ENCODE assay signal across 8 cellular contexts in genomic region chr2:109470121-109470921, GRCh38.
DNase-seq lines count a peak whose midpoint lies in the region; ATAC-seq, FAIRE-seq and TF ChIP-seq lines count a peak whose summit lies in the region.

No MANE protein-coding gene starts in this region.

- intact Hi-C loops in Caco-2 (cut with micrococcal nuclease; ENCODE audit: unreplicated experiment) (no loop called here), HCT116 (cut with micrococcal nuclease) (no loop called here)
- intact Hi-C loops in activated CD4-positive, alpha-beta T cell treated with anti-CD3 and anti-CD28 coated beads, Interleukin-2, amount 10 ng/mL, durations not matched to agents 24 days and 14 days (cut with micrococcal nuclease), result no loop called here

- H3K4me3 Mint-ChIP-seq in Caco-2 (ENCODE audit: unreplicated experiment), result no peak overlapping the region
- no peak overlapping the region for H3K4me3 Mint-ChIP-seq in activated CD8-positive, alpha-beta memory T cell treated with anti-CD3 and anti-CD28 coated beads, Interleukin-2, amount 10 ng/mL, durations not matched to agents 7 days and 5 days
- no peak overlapping the region for H3K4me3 Mint-ChIP-seq in activated CD4-positive, alpha-beta T cell treated with anti-CD3 and anti-CD28 coated beads, Interleukin-2, amount 10 ng/mL, durations not matched to agents 24 days and 14 days

- RAD21 ChIA-PET in HCT116 (lab: Charles Lee; ENCODE audit: low non-redundant PET in 1 of 2, low total read pairs in 2 of 2, uncharacterized antibody in 2 of 2, unreplicated experiment in 2 of 2), result no interaction called here

- H3K27ac ChIP-seq in HCT116 (ENCODE audit: low read depth, low read length) (no peak overlapping the region), RWPE1 (peak overlapping the region; percentile 64), keratinocyte (ENCODE audit: control insufficient read depth, insufficient read depth, low read length) (no peak overlapping the region)

- DNase-seq in Caco-2 (peak; percentile 15 to 58), HCT116 (ENCODE audit: low read depth, low spot score) (peak; percentile 8), RWPE1 (ENCODE audit: low spot score) (peak; percentile 26), keratinocyte (ENCODE audit: low read depth, low spot score) (peak; percentile 75), NCI-H82 treated with DMSO at 0.1 percent for 48 hours (lab: John Stamatoyannopoulos, UW; ENCODE audit: unreplicated experiment) (no peak)
- DNase-seq in activated CD8-positive, alpha-beta memory T cell treated with anti-CD3 and anti-CD28 coated beads, Interleukin-2, amount 10 ng/mL, durations not matched to agents 7 days and 5 days, result no peak
- no peak for DNase-seq in activated naive CD4-positive, alpha-beta T cell treated with anti-CD3 and anti-CD28 coated beads, Interleukin-2, amount 50 U/mL, for 16 hours
- DNase-seq in activated CD4-positive, alpha-beta T cell treated with anti-CD3 and anti-CD28 coated beads, Interleukin-2, amount 10 ng/mL, durations not matched to agents 24 days and 14 days, result no peak

- H3K79me2 ChIP-seq in HCT116 (ENCODE audit: insufficient read depth, low read length), result no peaks in the 10 kb centered on the region
- no peaks in the 10 kb centered on the region for H3K79me2 ChIP-seq in keratinocyte (ENCODE audit: control insufficient read depth, insufficient read depth, low read length)

- H3K9me3 ChIP-seq in Caco-2 (no peaks in the 10 kb centered on the region), HCT116 (ENCODE audit: control insufficient read depth in 1 of 2, insufficient read depth in 1 of 2, low read depth in 1 of 2, low read length in 2 of 2) (no peaks in the 10 kb centered on the region), keratinocyte (ENCODE audit: control insufficient read depth, low read depth, low read length) (no peaks in the 10 kb centered on the region)

- H3K4me3 ChIP-seq in Caco-2 (ENCODE audit: low read depth, low read length) (no peak overlapping the region), HCT116 (replicated peaks in 1 of 2; ENCODE audit: low read depth in 1 of 2, low read length in 2 of 2) (no peak overlapping the region), keratinocyte (ENCODE audit: control insufficient read depth in 2 of 3, extremely low read depth in 1 of 3, insufficient read depth in 2 of 3, low read depth in 1 of 3, low read length in 3 of 3) (no peak overlapping the region)

- CTCF ChIA-PET in Caco-2 (lab: Charles Lee) (no interaction called here), HCT116 (lab: Charles Lee) (no interaction called here), RWPE1 (lab: Yijun Ruan, JAX) (interaction anchor here (1.0 kb wide), 1 partner anchor 25 kb away, joined by 3 read pairs; no protein-coding TSS in a partner anchor)
- CTCF ChIA-PET in activated CD8-positive, alpha-beta memory T cell treated with anti-CD3 and anti-CD28 coated beads, Interleukin-2, amount 10 ng/mL, durations not matched to agents 7 days and 5 days (lab: Charles Lee), result interaction anchor here (0.7 to 1.7 kb wide), 3 partner anchors 39 to 49 kb away, joined by 3 to 7 read pairs (median 5); no protein-coding TSS in a partner anchor

- peak; percentile 89 for FAIRE-seq in keratinocyte (lab: Jason Lieb, UNC)

- H3K9me3 Mint-ChIP-seq in Caco-2 (ENCODE audit: unreplicated experiment), result no peaks in the 10 kb centered on the region
- no peaks in the 10 kb centered on the region for H3K9me3 Mint-ChIP-seq in activated CD8-positive, alpha-beta memory T cell treated with anti-CD3 and anti-CD28 coated beads, Interleukin-2, amount 10 ng/mL, durations not matched to agents 7 days and 5 days (ENCODE audit: low read depth)
- H3K9me3 Mint-ChIP-seq in activated CD4-positive, alpha-beta T cell treated with anti-CD3 and anti-CD28 coated beads, Interleukin-2, amount 10 ng/mL, durations not matched to agents 24 days and 14 days, result no peaks in the 10 kb centered on the region

- no peak overlapping the region for H3K9ac ChIP-seq in HCT116 (ENCODE audit: low read length)
- no peak overlapping the region for H3K9ac ChIP-seq in keratinocyte (ENCODE audit: control insufficient read depth, extremely low read depth, insufficient read depth, low read length)

- H3K4me1 ChIP-seq in Caco-2 (peaks cover 12% of the 10 kb centered on the region; the same call in 1 of the 2 replicates), HCT116 (ENCODE audit: control insufficient read depth in 1 of 2, insufficient read depth in 2 of 2, low read length in 2 of 2) (peaks cover 9 to 18% of the 10 kb centered on the region in 2 experiments; a peak in 3 of 4 replicates), keratinocyte (ENCODE audit: control insufficient read depth, extremely low read depth, insufficient read depth, low read length) (peaks cover 47% of the 10 kb centered on the region)

- dilution Hi-C loops in keratinocyte (cut with MboI; ENCODE audit: extremely low pct_ligation_motif_present, low sequenced_read_pairs), result no loop called here

- no TSS peak for BruUV-seq in Caco-2 (replicated peaks; lab: Mats Ljungman, UMichigan)
- no TSS peak for BruUV-seq in HCT116 (replicated peaks; lab: Mats Ljungman, UMichigan)

- no peak overlapping the region for H3K27ac Mint-ChIP-seq in Caco-2 (ENCODE audit: unreplicated experiment)
- no peak overlapping the region for H3K27ac Mint-ChIP-seq in activated CD8-positive, alpha-beta memory T cell treated with anti-CD3 and anti-CD28 coated beads, Interleukin-2, amount 10 ng/mL, durations not matched to agents 7 days and 5 days
- H3K27ac Mint-ChIP-seq in activated CD4-positive, alpha-beta T cell treated with anti-CD3 and anti-CD28 coated beads, Interleukin-2, amount 10 ng/mL, durations not matched to agents 24 days and 14 days, result no peak overlapping the region

- no peaks in the 10 kb centered on the region for H4K20me1 ChIP-seq in HCT116 (ENCODE audit: insufficient read depth)
- H4K20me1 ChIP-seq in keratinocyte (ENCODE audit: control insufficient read depth, extremely low read depth, insufficient read depth, low read length), result no peaks in the 10 kb centered on the region

- H2AFZ ChIP-seq in HCT116 (ENCODE audit: low read depth, low read length, poor library complexity, severe bottlenecking) (peak overlapping the region; percentile 8), keratinocyte (ENCODE audit: control insufficient read depth, low read length) (no peak overlapping the region)

- H3K27me3 ChIP-seq in Caco-2 (replicated peaks; ENCODE audit: control insufficient read depth, insufficient read depth, low read length) (no peaks in the 10 kb centered on the region), HCT116 (ENCODE audit: insufficient read depth, low read length) (no peaks in the 10 kb centered on the region), keratinocyte (ENCODE audit: control insufficient read depth, extremely low read depth, insufficient read depth, low read length) (no peaks in the 10 kb centered on the region)

- H3K9me2 ChIP-seq in HCT116 (ENCODE audit: insufficient read depth), result no peaks in the 10 kb centered on the region

- peaks cover 2% of the 10 kb centered on the region for H3K27me3 Mint-ChIP-seq in Caco-2 (ENCODE audit: insufficient read depth, unreplicated experiment)
- peaks cover 3% of the 10 kb centered on the region for H3K27me3 Mint-ChIP-seq in activated CD8-positive, alpha-beta memory T cell treated with anti-CD3 and anti-CD28 coated beads, Interleukin-2, amount 10 ng/mL, durations not matched to agents 7 days and 5 days
- H3K27me3 Mint-ChIP-seq in activated CD4-positive, alpha-beta T cell treated with anti-CD3 and anti-CD28 coated beads, Interleukin-2, amount 10 ng/mL, durations not matched to agents 24 days and 14 days, result peaks cover 3% of the 10 kb centered on the region

- H3K36me3 ChIP-seq in Caco-2 (ENCODE audit: control insufficient read depth, insufficient read depth, low read length), result no peaks in the 10 kb centered on the region
- no peaks in the 10 kb centered on the region for H3K36me3 ChIP-seq in HCT116 (ENCODE audit: control insufficient read depth in 1 of 2, insufficient read depth in 2 of 2, low read length in 2 of 2)
- H3K36me3 ChIP-seq in keratinocyte (ENCODE audit: control insufficient read depth in 2 of 2, extremely low read depth in 1 of 2, insufficient read depth in 2 of 2, low read length in 2 of 2), result no peaks in the 10 kb centered on the region

- H3K4me1 Mint-ChIP-seq in Caco-2 (ENCODE audit: low read depth, unreplicated experiment), result peaks cover 6% of the 10 kb centered on the region
- peaks cover 3% of the 10 kb centered on the region for H3K4me1 Mint-ChIP-seq in activated CD8-positive, alpha-beta memory T cell treated with anti-CD3 and anti-CD28 coated beads, Interleukin-2, amount 10 ng/mL, durations not matched to agents 7 days and 5 days
- no peaks in the 10 kb centered on the region for H3K4me1 Mint-ChIP-seq in activated CD4-positive, alpha-beta T cell treated with anti-CD3 and anti-CD28 coated beads, Interleukin-2, amount 10 ng/mL, durations not matched to agents 24 days and 14 days

- H3K36me3 Mint-ChIP-seq in Caco-2 (ENCODE audit: insufficient read depth, unreplicated experiment), result no peaks in the 10 kb centered on the region
- H3K36me3 Mint-ChIP-seq in activated CD8-positive, alpha-beta memory T cell treated with anti-CD3 and anti-CD28 coated beads, Interleukin-2, amount 10 ng/mL, durations not matched to agents 7 days and 5 days, result no peaks in the 10 kb centered on the region
- no peaks in the 10 kb centered on the region for H3K36me3 Mint-ChIP-seq in activated CD4-positive, alpha-beta T cell treated with anti-CD3 and anti-CD28 coated beads, Interleukin-2, amount 10 ng/mL, durations not matched to agents 24 days and 14 days (ENCODE audit: low read depth)

- ATAC-seq in HCT116, result peak; percentile 87
- ATAC-seq in activated CD8-positive, alpha-beta memory T cell treated with anti-CD3 and anti-CD28 coated beads, Interleukin-2, amount 10 ng/mL, durations not matched to agents 7 days and 5 days, result no peak

- peak overlapping the region; percentile 56 for H3K4me2 ChIP-seq in HCT116 (ENCODE audit: low read length)
- H3K4me2 ChIP-seq in keratinocyte (ENCODE audit: control insufficient read depth, extremely low read depth, insufficient read depth, low read depth, low read length), result no peak overlapping the region

- POLR2A ChIA-PET in Caco-2 (lab: Charles Lee), result interaction anchor here (0.6 kb wide), 1 partner anchor 276 kb away, joined by 3 read pairs; no protein-coding TSS in a partner anchor
- POLR2A ChIA-PET in HCT116 (lab: Charles Lee), result no interaction called here
- POLR2A ChIA-PET in RWPE1 (lab: Yijun Ruan, JAX; ENCODE audit: low non-redundant PET), result no interaction called here

- TF ChIP-seq RAD21 in HCT116 (IDR thresholded peaks at IDR 0.05; ENCODE audit: low read depth), result no peak

- no peak for TF ChIP-seq POLR2A in HCT116 (IDR thresholded peaks at IDR 0.05; ENCODE audit: borderline replicate concordance, extremely low read depth, insufficient read depth, insufficient read length)

- TF ChIP-seq CTCF in Caco-2 (IDR thresholded peaks at IDR 0.05; ENCODE audit: insufficient read depth in 1 of 2, low read depth in 1 of 2, low read length in 1 of 2, severe bottlenecking in 1 of 2, unreplicated experiment in 1 of 2), result no peak
- no peak for TF ChIP-seq CTCF in HCT116 (IDR thresholded peaks at IDR 0.05 in 2 of 3, conservative IDR thresholded peaks at IDR 0.05 in 1 of 3; ENCODE audit: borderline replicate concordance in 1 of 3, insufficient read depth in 1 of 3, low read depth in 2 of 3, low read length in 2 of 3)
- no peak for TF ChIP-seq CTCF in RWPE1 (conservative IDR thresholded peaks at IDR 0.05; ENCODE audit: low read depth)
- TF ChIP-seq CTCF in keratinocyte (optimal IDR thresholded peaks at IDR 0.05 in 1 of 3, IDR thresholded peaks at IDR 0.05 in 1 of 3, conservative IDR thresholded peaks at IDR 0.05 in 1 of 3; ENCODE audit: extremely low read depth in 1 of 3, insufficient read depth in 2 of 3, low read length in 3 of 3), result no peak

- H3K9me1 ChIP-seq in keratinocyte (ENCODE audit: control insufficient read depth, extremely low read depth, insufficient read depth, low read length), result no peaks in the 10 kb centered on the region

Comparison
In these comparisons a context has a peak if more than half of its experiments do, and no peak if none do; other contexts are left out.
1. DNase-seq: peak in Caco-2 (2 of 2), HCT116 (single experiment), RWPE1 (single experiment) and keratinocyte (single experiment); none in activated CD8-positive, alpha-beta memory T cell treated with anti-CD3 and anti-CD28 coated beads, Interleukin-2, amount 10 ng/mL, durations not matched to agents 7 days and 5 days (single experiment), activated naive CD4-positive, alpha-beta T cell treated with anti-CD3 and anti-CD28 coated beads, Interleukin-2, amount 50 U/mL, for 16 hours (single experiment), NCI-H82 treated with DMSO at 0.1 percent for 48 hours (single experiment) and activated CD4-positive, alpha-beta T cell treated with anti-CD3 and anti-CD28 coated beads, Interleukin-2, amount 10 ng/mL, durations not matched to agents 24 days and 14 days (single experiment).
2. CTCF ChIA-PET loops: an anchor here in RWPE1 (1.0 kb wide) and activated CD8-positive, alpha-beta memory T cell treated with anti-CD3 and anti-CD28 coated beads, Interleukin-2, amount 10 ng/mL, durations not matched to agents 7 days and 5 days (0.7 to 1.7 kb wide); none called in Caco-2 and HCT116.